Comparison of ENCODE assay signal across 33 cellular contexts in genomic region chr12:128338344-128338743, GRCh38.
DNase-seq lines count a peak whose midpoint lies in the region; ATAC-seq, FAIRE-seq and TF ChIP-seq lines count a peak whose summit lies in the region.
"Had no signal": no experiment of that assay in that cellular context is flagged by ENCODE, and none has a peak within 500 bp of the region (broad histone marks: within the 10 kb centered on the region; RNA-seq: fewer than 3 reads in every experiment).

No MANE protein-coding gene starts in this region.

- H3K4me1 ChIP-seq in iPS-20b (ENCODE audit: insufficient read depth, low read length), result peaks cover 33% of the 10 kb centered on the region
- no peaks in the 10 kb centered on the region for H3K4me1 ChIP-seq in pancreas
- H3K4me1 ChIP-seq: A549, ascending aorta, prostate gland had no signal

- TF ChIP-seq CTCF in pancreas (IDR thresholded peaks at IDR 0.05), result no peak

- H3K36me3 ChIP-seq in iPS-20b (ENCODE audit: insufficient read depth, low read depth, low read length) (no peaks in the 10 kb centered on the region), pancreas (no peaks in the 10 kb centered on the region)
- H3K36me3 ChIP-seq: ascending aorta, cardiac muscle cell, prostate gland had no signal

- WGBS in pancreas, 2 donors, result 4 to 7% methylated on average over 6 of the region's 6 CpGs

- peak overlapping the region; percentile 47; the same call in 1 of the 2 replicates for H3K4me3 ChIP-seq in iPS-20b (ENCODE audit: low read length)
- no peak overlapping the region for H3K4me3 ChIP-seq in pancreas
- H3K4me3 ChIP-seq: A549, ascending aorta, cardiac muscle cell, coronary artery, prostate gland had no signal

- DNase-seq in ELF-1 (ENCODE audit: low read depth, low spot score) (peak; percentile 14), NCI-H69 (lab: John Stamatoyannopoulos, UW) (peak; percentile 73), pancreas (peak in 1 of 6 donors; percentile 17), NCI-H446 treated with DMSO at 0.1 percent for 48 hours (lab: John Stamatoyannopoulos, UW) (no peak), NCI-H2171 treated with DMSO at 0.1 percent for 48 hours (lab: John Stamatoyannopoulos, UW) (no peak), COLO829 (ENCODE audit: low spot score) (no peak)
- DNase-seq: activated CD4-positive, alpha-beta T cell treated with anti-CD3 and anti-CD28 coated beads, Interleukin-2, amount 50 U/mL, for 4 hours; activated CD8-positive, alpha-beta memory T cell treated with anti-CD3 and anti-CD28 coated beads, Interleukin-2, amount 10 ng/mL, durations not matched to agents 7 days and 5 days; activated gamma-delta T cell treated with Interleukin-2 at 50 U/mL for 16 hours; activated naive CD8-positive, alpha-beta T cell treated with anti-CD3 and anti-CD28 coated beads, Interleukin-2, amount 10 ng/mL, durations not matched to agents 7 days and 5 days; activated T-cell treated with anti-CD3 and anti-CD28 coated beads, Interleukin-2, amount 50 U/mL, for 4 hours; effector memory CD8-positive, alpha-beta T cell; erythroblast; kidney glomerular epithelial cell; NCI-H1436; NCI-H2081; NCI-H2227 treated with DMSO at 0.1 percent for 48 hours; NCI-H526 treated with DMSO at 0.1 percent for 48 hours; nucleus accumbens; stimulated activated CD4-positive, alpha-beta T cell treated with anti-CD3 and anti-CD28 coated beads, Interleukin-15, amount 100 ng/mL, for 24 hours; stimulated activated naive B cell treated with anti-CD40 and anti-IgM and Interleukin-4, amounts not matched to agents 10 μg/mL and 1 μg/mL and 100 μg/mL, for 72 hours; substantia nigra; T-helper 17 cell had no signal

- FAIRE-seq in pancreas (lab: Jason Lieb, UNC), result no peak
- FAIRE-seq: A549, HTR-8/SVneo, TTC549 had no signal

- ATAC-seq in pancreas (peak in 3 of 4 donors; percentile 16 to 48 (median 39)), HG03378 (IDR thresholded peaks at IDR 0.05; ENCODE audit: unreplicated experiment) (no peak)
- ATAC-seq: A549; activated CD8-positive, alpha-beta memory T cell treated with anti-CD3 and anti-CD28 coated beads, Interleukin-2, amount 10 ng/mL, durations not matched to agents 7 days and 5 days; activated T-cell treated with anti-CD3 and anti-CD28 coated beads, Interleukin-2, amount 50 U/mL, for 4 hours; effector memory CD8-positive, alpha-beta T cell; SK-N-SH treated with all-trans-retinoic acid at 6 μM for 48 hours; stimulated activated naive B cell treated with anti-CD40 and anti-IgM and Interleukin-4, amounts not matched to agents 10 μg/mL and 1 μg/mL and 100 μg/mL, for 72 hours; T-helper 17 cell had no signal

- peaks cover 33% of the 10 kb centered on the region for H3K27me3 ChIP-seq in iPS-20b (ENCODE audit: insufficient read depth, low read length)
- H3K27me3 ChIP-seq in pancreas, result peaks cover 0 to 6% (median 0%) of the 10 kb centered on the region in 4 donors
- H3K27me3 ChIP-seq: ascending aorta, cardiac muscle cell had no signal

- intact Hi-C loops in pancreas (cut with DNase I), result no loop called here

- no peaks in the 10 kb centered on the region; the same call in 1 of the 2 replicates for H3K9me3 ChIP-seq in iPS-20b (ENCODE audit: insufficient read depth, low read depth, low read length)
- no peaks in the 10 kb centered on the region for H3K9me3 ChIP-seq in pancreas
- H3K9me3 ChIP-seq: A549, prostate gland had no signal

- H3K27ac ChIP-seq in iPS-20b (ENCODE audit: low read length) (no peak overlapping the region), pancreas (no peak overlapping the region)
- H3K27ac ChIP-seq: A549, ascending aorta, coronary artery, prostate gland had no signal

- H3K9ac ChIP-seq in iPS-20b (ENCODE audit: low read depth, low read length), result 0 out of 2 replicates have a peak overlapping the region, but pooled peaks have one; percentile 19

Comparison
In these comparisons a context has a peak if more than half of its experiments do, and no peak if none do; other contexts are left out.
1. DNase-seq: peak in ELF-1 (single experiment) and NCI-H69 (single experiment); none in NCI-H446 treated with DMSO at 0.1 percent for 48 hours (single experiment), NCI-H2171 treated with DMSO at 0.1 percent for 48 hours (single experiment) and COLO829 (single experiment).